ENCODE assay signal across 9 cellular contexts in the genomic region with DNA sequence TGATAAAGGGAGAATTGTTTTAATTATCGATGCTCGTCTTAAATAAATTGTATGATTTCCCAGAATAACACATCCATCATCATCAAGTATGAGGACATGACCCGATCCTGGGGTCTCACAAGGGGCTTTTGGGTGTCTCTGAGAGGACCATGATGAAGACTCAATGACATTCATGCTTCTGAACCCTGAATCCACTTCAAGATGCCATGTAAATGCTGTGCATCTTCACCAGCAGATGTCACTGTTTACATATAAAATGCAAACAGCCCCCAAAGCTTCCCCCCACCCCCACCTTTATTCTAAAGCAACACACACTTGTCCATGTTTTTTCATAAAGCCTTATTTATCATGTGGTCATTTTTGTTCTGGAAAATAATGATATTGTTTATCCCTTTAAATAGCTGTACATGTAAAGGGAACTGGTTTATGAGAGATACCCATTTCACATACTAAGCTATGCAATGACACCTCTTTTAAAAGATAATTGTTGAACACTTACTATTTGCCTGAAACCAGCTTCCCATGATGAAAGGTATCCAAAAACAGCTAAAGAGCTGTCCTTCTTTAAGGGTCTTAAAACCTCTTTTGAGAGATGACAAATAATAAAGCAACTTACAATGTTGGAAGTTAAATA.
DNase-seq lines count a peak whose midpoint lies in the region; ATAC-seq and TF ChIP-seq lines count a peak whose summit lies in the region.
"Had no signal": no experiment of that assay in that cellular context is flagged by ENCODE, and none has a peak within 500 bp of the region (broad histone marks: within the 10 kb centered on the region; RNA-seq: fewer than 3 reads in every experiment).

No MANE protein-coding gene starts in this region.

- peak; percentile 69 for TF ChIP-seq CTCF in astrocyte of the cerebellum (IDR thresholded peaks at IDR 0.05; ENCODE audit: low read depth, low read length, missing control alignments)

- in situ Hi-C loops in astrocyte of the cerebellum (cut with HindIII; ENCODE audit: low sequenced_read_pairs), result no loop called here

- DNase-seq in DMS 273 (lab: John Stamatoyannopoulos, UW; ENCODE audit: unreplicated experiment) (peak; percentile 62), HT-29 (ENCODE audit: low spot score) (peak; percentile 53), astrocyte of the cerebellum (ENCODE audit: low read depth) (peak; percentile 33), kidney tubule cell (ENCODE audit: low spot score) (peak; percentile 46)

- no peak overlapping the region for H3K4me3 ChIP-seq in astrocyte of the cerebellum (ENCODE audit: low read depth, low read length)
- H3K4me3 ChIP-seq: mucosa of descending colon had no signal

- ATAC-seq in HG03565 (IDR thresholded peaks at IDR 0.05; ENCODE audit: unreplicated experiment) (no peak), HG02852 (IDR thresholded peaks at IDR 0.05; ENCODE audit: unreplicated experiment) (no peak), HG03442 (IDR thresholded peaks at IDR 0.05; ENCODE audit: unreplicated experiment) (no peak), GM21717 (IDR thresholded peaks at IDR 0.05; ENCODE audit: unreplicated experiment) (no peak)
- ATAC-seq: mucosa of descending colon had no signal
